11 cellular contexts compared by ENCODE assay signal in genomic region chr15:51267047-51267713, GRCh38.
DNase-seq lines count a peak whose midpoint lies in the region; ATAC-seq and TF ChIP-seq lines count a peak whose summit lies in the region.
"Had no signal": no experiment of that assay in that cellular context is flagged by ENCODE, and none has a peak within 500 bp of the region (broad histone marks: within the 10 kb centered on the region; RNA-seq: fewer than 3 reads in every experiment).

No MANE protein-coding gene starts in this region.

- H3K4ac ChIP-seq in IMR-90 (ENCODE audit: low read depth, low read length), result no peak overlapping the region

- H2BK120ac ChIP-seq in IMR-90 (ENCODE audit: low read depth, low read length), result no peak overlapping the region

- intact Hi-C loops in IMR-90 (cut with micrococcal nuclease), result no loop called here
- intact Hi-C loops in colonic mucosa (cut with DNase I), result no loop called here

- H3K4me1 ChIP-seq in IMR-90 (ENCODE audit: control insufficient read depth, insufficient read depth, low read length) (no peaks in the 10 kb centered on the region), colonic mucosa (peaks cover 5% of the 10 kb centered on the region), subcutaneous abdominal adipose tissue (ENCODE audit: control insufficient read depth in 5 of 5, insufficient read depth in 5 of 5, low read length in 5 of 5) (peaks cover 4 to 31% (median 22%) of the 10 kb centered on the region in 5 donors)

- in situ Hi-C loops in IMR-90 (cut with MboI; ENCODE audit: low sequenced_read_pairs), result no loop called here

- H4K20me1 ChIP-seq in IMR-90 (ENCODE audit: insufficient read depth, low read length), result no peaks in the 10 kb centered on the region; the same call in 1 of the 2 replicates

- H3K18ac ChIP-seq in IMR-90 (ENCODE audit: low read depth, low read length), result no peak overlapping the region

- no peak overlapping the region for H2BK20ac ChIP-seq in IMR-90 (ENCODE audit: low read depth, low read length)

- no peak overlapping the region for H2BK15ac ChIP-seq in IMR-90 (ENCODE audit: low read depth, low read length)

- no TSS peak for BruUV-seq in IMR-90 (replicated peaks; lab: Mats Ljungman, UMichigan)

- DNase-seq in IMR-90 (no peak), colonic mucosa (no peak), left lobe of liver (ENCODE audit: low spot score) (no peak), NCI-H2196 treated with DMSO at 0.1 percent for 48 hours (lab: John Stamatoyannopoulos, UW; ENCODE audit: unreplicated experiment) (no peak), NCI-H345 (lab: John Stamatoyannopoulos, UW) (no peak)
- no peak for DNase-seq in activated CD4-positive, alpha-beta T cell treated with anti-CD3 and anti-CD28 coated beads for 48 hours
- DNase-seq: GOT3, natural killer cell, WERI-Rb-1 had no signal

- dilution Hi-C loops in IMR-90 (cut with HindIII; ENCODE audit: low sequenced_read_pairs, unreplicated experiment), result no loop called here

- no peak overlapping the region for H3K23ac ChIP-seq in IMR-90 (ENCODE audit: low read depth, low read length)

- H2AK5ac ChIP-seq in IMR-90 (ENCODE audit: low read depth, low read length), result no peak overlapping the region

- POLR2A ChIA-PET in IMR-90 (lab: Charles Lee; ENCODE audit: unreplicated experiment), result no interaction called here

- H2AK9ac ChIP-seq in IMR-90 (replicated peaks; ENCODE audit: low read depth, low read length, poor library complexity), result no peak overlapping the region

- CTCF ChIA-PET in IMR-90 (lab: Yijun Ruan, JAX), result interaction anchor here (1.1 to 1.3 kb wide), 4 partner anchors 14 to 135 kb away, joined by 3 to 6 read pairs (median 4); no protein-coding TSS in a partner anchor

- no peaks in the 10 kb centered on the region for H3K79me1 ChIP-seq in IMR-90 (ENCODE audit: low read depth in 1 of 2, low read length in 2 of 2)

- H3K56ac ChIP-seq in IMR-90 (ENCODE audit: extremely low read depth, insufficient read depth, low read length), result no peak overlapping the region

- TF ChIP-seq RAD21 in IMR-90 (IDR thresholded peaks at IDR 0.05; ENCODE audit: low read length), result no peak

- ATAC-seq in IMR-90 (ENCODE audit: low read depth), result peak; percentile 59
- ATAC-seq in left lobe of liver, result peak; percentile 65
- ATAC-seq in GM18909 (IDR thresholded peaks at IDR 0.05; ENCODE audit: poor library complexity, unreplicated experiment), result no peak
- ATAC-seq: natural killer cell had no signal

- peak overlapping the region; percentile 83 for H2AFZ ChIP-seq in IMR-90 (replicated peaks; ENCODE audit: low read length, poor library complexity)

- H3K9me3 ChIP-seq in IMR-90 (ENCODE audit: control insufficient read depth, insufficient read depth, low read length) (peaks cover 5% of the 10 kb centered on the region), colonic mucosa (no peaks in the 10 kb centered on the region), subcutaneous abdominal adipose tissue (ENCODE audit: control insufficient read depth in 5 of 5, low read length in 5 of 5) (no peaks in the 10 kb centered on the region)

- no peak overlapping the region for H3K14ac ChIP-seq in IMR-90 (replicated peaks; ENCODE audit: low read depth, low read length)

- H4K8ac ChIP-seq in IMR-90 (ENCODE audit: low read depth in 2 of 2, low read length in 2 of 2), result no peak overlapping the region

- no peak overlapping the region for H4K91ac ChIP-seq in IMR-90 (ENCODE audit: insufficient read depth, low read depth, low read length)

- TF ChIP-seq CTCF in IMR-90 (conservative IDR thresholded peaks at IDR 0.05; ENCODE audit: low read depth, low read length) (no peak), colonic mucosa (IDR thresholded peaks at IDR 0.05) (no peak)

- H4K5ac ChIP-seq in IMR-90 (ENCODE audit: low read depth, low read length), result no peak overlapping the region

- no peak for TF ChIP-seq POLR2A in IMR-90 (IDR thresholded peaks at IDR 0.05; ENCODE audit: low read depth, low read length)

- H3K9ac ChIP-seq in IMR-90 (ENCODE audit: low read depth, low read length), result no peak overlapping the region
- peak overlapping the region in 1 of 2 donors; percentile 27 for H3K9ac ChIP-seq in colonic mucosa (ENCODE audit: low read depth in 2 of 2, low read length in 2 of 2)
- H3K9ac ChIP-seq in subcutaneous abdominal adipose tissue (ENCODE audit: low read length in 5 of 5), result peak overlapping the region in 3 of 5 donors; percentile 38 to 65 (median 39)

- no peaks in the 10 kb centered on the region for H3K36me3 ChIP-seq in IMR-90 (ENCODE audit: control insufficient read depth, insufficient read depth, low read length)
- H3K36me3 ChIP-seq in colonic mucosa, result no peaks in the 10 kb centered on the region
- no peaks in the 10 kb centered on the region for H3K36me3 ChIP-seq in subcutaneous abdominal adipose tissue (ENCODE audit: control insufficient read depth in 5 of 5, insufficient read depth in 5 of 5, low read length in 5 of 5)
- H3K36me3 ChIP-seq: WERI-Rb-1 had no signal

- H3K27me3 ChIP-seq in IMR-90 (ENCODE audit: control insufficient read depth, insufficient read depth, low read length), result peaks cover 74% of the 10 kb centered on the region
- peaks cover 8% of the 10 kb centered on the region for H3K27me3 ChIP-seq in colonic mucosa
- peaks cover 0 to 8% (median 2%) of the 10 kb centered on the region in 5 donors for H3K27me3 ChIP-seq in subcutaneous abdominal adipose tissue (ENCODE audit: control insufficient read depth in 5 of 5, insufficient read depth in 4 of 5, low read length in 5 of 5)

- no peaks in the 10 kb centered on the region for H3K9me1 ChIP-seq in IMR-90 (ENCODE audit: insufficient read depth, low read length)

- H2BK5ac ChIP-seq in IMR-90 (ENCODE audit: low read depth, low read length, poor library complexity, severe bottlenecking), result no peak overlapping the region

- 2% methylated on average over 5 of the region's 47 CpGs; no CpG with 5 or more reads in 1 of the 2 experiments for WGBS in IMR-90 (ENCODE audit: extremely low coverage in 2 of 2, insufficient read length in 1 of 2), 2 experiments

- H3K4me3 ChIP-seq in IMR-90 (ENCODE audit: insufficient read depth, low read depth, low read length) (peak overlapping the region; percentile 6; the same call in 1 of the 2 replicates), colonic mucosa (peak overlapping the region; percentile 34), subcutaneous abdominal adipose tissue (ENCODE audit: low read depth in 1 of 5, low read length in 5 of 5) (peak overlapping the region; percentile 60 to 72 (median 69))

- H3K4me2 ChIP-seq in IMR-90 (ENCODE audit: low read depth, low read length), result peak overlapping the region; percentile 24

- no peak overlapping the region for H3K27ac ChIP-seq in IMR-90 (ENCODE audit: insufficient read depth, low read length)
- H3K27ac ChIP-seq in colonic mucosa, result no peak overlapping the region
- H3K27ac ChIP-seq in subcutaneous abdominal adipose tissue (ENCODE audit: low read depth, low read length), result no peak overlapping the region
- H3K27ac ChIP-seq: WERI-Rb-1 had no signal

TF ChIP-seq in IMR-90, 13 proteins besides CTCF, POLR2A, EP300 and RAD21:
- no peak for TF ChIP-seq ELK1 (IDR thresholded peaks at IDR 0.05; ENCODE audit: borderline replicate concordance, low read depth, low read length)
- no peak for TF ChIP-seq NFE2L2 (IDR thresholded peaks at IDR 0.05; ENCODE audit: low read depth, low read length)
- TF ChIP-seq SMC3 (IDR thresholded peaks at IDR 0.05; ENCODE audit: low read depth, low read length), result no peak
- TF ChIP-seq MAZ (IDR thresholded peaks at IDR 0.05; ENCODE audit: borderline replicate concordance, low read depth, low read length), result no peak
- no peak for TF ChIP-seq RCOR1 (IDR thresholded peaks at IDR 0.05; ENCODE audit: insufficient replicate concordance, low read length)
- no peak for TF ChIP-seq MXI1 (IDR thresholded peaks at IDR 0.05; ENCODE audit: borderline replicate concordance, low read depth, low read length)
- TF ChIP-seq RFX5 (IDR thresholded peaks at IDR 0.05; ENCODE audit: low read depth, low read length), result no peak
- no peak for TF ChIP-seq BHLHE40 (IDR thresholded peaks at IDR 0.05; ENCODE audit: low read depth, low read length)
- TF ChIP-seq CHD1 (IDR thresholded peaks at IDR 0.05; ENCODE audit: low read depth, low read length), result no peak
- no peak for TF ChIP-seq CEBPB (IDR thresholded peaks at IDR 0.05; ENCODE audit: low read depth, low read length)
- no peak for TF ChIP-seq MAFK (IDR thresholded peaks at IDR 0.05; ENCODE audit: low read depth, low read length)
- TF ChIP-seq FOS (IDR thresholded peaks at IDR 0.05; ENCODE audit: low read depth, low read length), result no peak
- no peak for TF ChIP-seq USF2 (IDR thresholded peaks at IDR 0.05; ENCODE audit: low read depth, low read length)

Comparison
In these comparisons a context has a peak if more than half of its experiments do, and no peak if none do; other contexts are left out.
1. H3K4me3 ChIP-seq: peak in every context shown above with its lines; median percentile 69 in subcutaneous abdominal adipose tissue; 34 in colonic mucosa; 6 in IMR-90.